ENCODE assay signal across 23 cellular contexts in the genomic region with DNA sequence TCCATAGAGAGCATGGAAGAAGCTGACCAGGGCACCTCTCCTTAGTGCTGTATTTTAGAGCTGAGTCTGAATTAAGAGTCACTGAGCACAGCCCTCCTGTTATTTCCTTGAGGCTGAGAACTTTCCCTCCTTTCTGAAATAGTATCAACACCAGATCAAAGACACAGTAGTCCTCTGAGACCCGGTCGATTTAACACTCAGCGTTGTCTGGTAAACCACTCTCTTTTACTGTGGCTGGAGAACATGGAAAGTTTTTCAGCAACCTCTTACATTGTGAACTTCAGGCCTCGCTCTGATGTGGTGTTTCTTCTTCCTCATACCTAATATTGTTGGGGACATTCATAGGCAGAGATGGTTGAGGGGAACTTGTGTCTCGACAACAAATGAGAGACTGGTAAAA.
"Had no signal": no experiment of that assay in that cellular context is flagged by ENCODE, and none has a peak within 500 bp of the region (broad histone marks: within the 10 kb centered on the region; RNA-seq: fewer than 3 reads in every experiment).

No MANE protein-coding gene starts in this region.

- H3K9me3 ChIP-seq: body of pancreas, lower lobe of right lung, spleen, uterus had no signal

- H3K36me3 ChIP-seq: lower lobe of right lung, spleen, uterus had no signal

- H3K4me3 Mint-ChIP-seq: activated B cell treated with CpG ODN at 0.5 μM for 24 hours; activated T-helper 1 cell treated with anti-CD3 and anti-CD28 coated beads, Interleukin-12 subunit alpha, Interleukin-12 subunit beta, Interleukin-2, Interleukin-4 antibody, amounts not matched to agents 30 ng/mL and 10 ng/mL and 1 ng/mL, durations not matched to agents 14 hours and 24 hours and 36 hours; natural killer cell treated with Interleukin-12 subunit alpha and Interleukin-12 subunit beta and Interleukin-15 and Interleukin-18, amount 100 ng/mL, for 72 hours; stimulated activated naive CD8-positive, alpha-beta T cell treated with anti-CD3 and anti-CD28 coated beads, Interleukin-15, Interleukin-2, amounts not matched to agents 100 ng/mL and 50 ng/mL, for 24 hours; type B pancreatic cell had no signal

- H3K4me1 Mint-ChIP-seq: activated B cell treated with CpG ODN at 0.5 μM for 24 hours had no signal

- H3K36me3 Mint-ChIP-seq: type B pancreatic cell had no signal

- DNase-seq: activated B cell treated with CpG ODN at 0.5 μM for 24 hours; activated CD4-positive, alpha-beta T cell treated with anti-CD3 and anti-CD28 coated beads, Interleukin-2, amount 50 U/mL, for 1 hour; activated effector memory CD4-positive, alpha-beta T cell treated with anti-CD3 and anti-CD28 coated beads, Interleukin-2, amount 50 U/mL, for 16 hours; activated naive CD4-positive, alpha-beta T cell treated with anti-CD3 and anti-CD28 coated beads, Interleukin-2, amount 50 U/mL, for 16 hours; activated T-cell treated with anti-CD3 and anti-CD28 coated beads for 4 hours; aorta; body of pancreas; dorsolateral prefrontal cortex; effector memory CD4-positive, alpha-beta T cell; kidney glomerular epithelial cell; lower lobe of right lung; mesenchymal stem cell; right cardiac atrium; spleen; stimulated activated CD4-positive, alpha-beta T cell treated with anti-CD3 and anti-CD28 coated beads, Interleukin-2, amount 100 ng/mL, for 48 hours; substantia nigra; uterus had no signal

- H3K27ac ChIP-seq: body of pancreas, coronary artery, dorsolateral prefrontal cortex, lower lobe of right lung, spleen, uterus had no signal

- H3K4me3 ChIP-seq: body of pancreas, coronary artery, dorsolateral prefrontal cortex, lower lobe of right lung, spleen, uterus had no signal

- H3K27me3 ChIP-seq: body of pancreas, dorsolateral prefrontal cortex, spleen, uterus had no signal

- H3K9me3 Mint-ChIP-seq: activated B cell treated with CpG ODN at 0.5 μM for 24 hours; activated T-helper 1 cell treated with anti-CD3 and anti-CD28 coated beads, Interleukin-12 subunit alpha, Interleukin-12 subunit beta, Interleukin-2, Interleukin-4 antibody, amounts not matched to agents 30 ng/mL and 10 ng/mL and 1 ng/mL, durations not matched to agents 14 hours and 24 hours and 36 hours; stimulated activated naive CD8-positive, alpha-beta T cell treated with anti-CD3 and anti-CD28 coated beads, Interleukin-15, Interleukin-2, amounts not matched to agents 100 ng/mL and 50 ng/mL, for 24 hours; type B pancreatic cell had no signal

- H3K4me1 ChIP-seq: body of pancreas, lower lobe of right lung, spleen, uterus had no signal

- H3K27ac Mint-ChIP-seq: activated B cell treated with CpG ODN at 0.5 μM for 24 hours; activated T-helper 1 cell treated with anti-CD3 and anti-CD28 coated beads, Interleukin-12 subunit alpha, Interleukin-12 subunit beta, Interleukin-2, Interleukin-4 antibody, amounts not matched to agents 30 ng/mL and 10 ng/mL and 1 ng/mL, durations not matched to agents 14 hours and 24 hours and 36 hours; natural killer cell treated with Interleukin-12 subunit alpha and Interleukin-12 subunit beta and Interleukin-15 and Interleukin-18, amount 100 ng/mL, for 72 hours; stimulated activated naive CD8-positive, alpha-beta T cell treated with anti-CD3 and anti-CD28 coated beads, Interleukin-15, Interleukin-2, amounts not matched to agents 100 ng/mL and 50 ng/mL, for 24 hours; type B pancreatic cell had no signal

- ATAC-seq: body of pancreas; left lobe of liver; lower lobe of right lung; natural killer cell treated with Interleukin-12 subunit alpha and Interleukin-12 subunit beta and Interleukin-15 and Interleukin-18, amount 100 ng/mL, for 72 hours; right cardiac atrium had no signal

- H3K27me3 Mint-ChIP-seq: activated B cell treated with CpG ODN at 0.5 μM for 24 hours; natural killer cell treated with Interleukin-12 subunit alpha and Interleukin-12 subunit beta and Interleukin-15 and Interleukin-18, amount 100 ng/mL, for 72 hours; stimulated activated naive CD8-positive, alpha-beta T cell treated with anti-CD3 and anti-CD28 coated beads, Interleukin-15, Interleukin-2, amounts not matched to agents 100 ng/mL and 50 ng/mL, for 24 hours; type B pancreatic cell had no signal
